In genomic region chr11:340539-341512, GRCh38 we compare ENCODE assay signal across 1 cellular context.
TF ChIP-seq lines count a peak whose summit lies in the region.

No MANE protein-coding gene starts in this region.

TF ChIP-seq in H1, 55 proteins besides CTCF, POLR2A, EP300 and RAD21:
- no peak for TF ChIP-seq RBBP5 (IDR thresholded peaks at IDR 0.05; ENCODE audit: borderline replicate concordance, low read depth, low read length)
- peak; percentile 55; the same call in 1 of the 2 replicates for TF ChIP-seq YY1 (IDR thresholded peaks at IDR 0.05; ENCODE audit: low read depth, low read length)
- TF ChIP-seq POU5F1 (IDR thresholded peaks at IDR 0.05; ENCODE audit: low read depth, low read length), result peak; percentile 94; the same call in 1 of the 2 replicates
- TF ChIP-seq CHD7 (IDR thresholded peaks at IDR 0.05; ENCODE audit: insufficient replicate concordance, low read length), result peak; percentile 59
